1 cellular context compared by ENCODE assay signal in the genomic region with DNA sequence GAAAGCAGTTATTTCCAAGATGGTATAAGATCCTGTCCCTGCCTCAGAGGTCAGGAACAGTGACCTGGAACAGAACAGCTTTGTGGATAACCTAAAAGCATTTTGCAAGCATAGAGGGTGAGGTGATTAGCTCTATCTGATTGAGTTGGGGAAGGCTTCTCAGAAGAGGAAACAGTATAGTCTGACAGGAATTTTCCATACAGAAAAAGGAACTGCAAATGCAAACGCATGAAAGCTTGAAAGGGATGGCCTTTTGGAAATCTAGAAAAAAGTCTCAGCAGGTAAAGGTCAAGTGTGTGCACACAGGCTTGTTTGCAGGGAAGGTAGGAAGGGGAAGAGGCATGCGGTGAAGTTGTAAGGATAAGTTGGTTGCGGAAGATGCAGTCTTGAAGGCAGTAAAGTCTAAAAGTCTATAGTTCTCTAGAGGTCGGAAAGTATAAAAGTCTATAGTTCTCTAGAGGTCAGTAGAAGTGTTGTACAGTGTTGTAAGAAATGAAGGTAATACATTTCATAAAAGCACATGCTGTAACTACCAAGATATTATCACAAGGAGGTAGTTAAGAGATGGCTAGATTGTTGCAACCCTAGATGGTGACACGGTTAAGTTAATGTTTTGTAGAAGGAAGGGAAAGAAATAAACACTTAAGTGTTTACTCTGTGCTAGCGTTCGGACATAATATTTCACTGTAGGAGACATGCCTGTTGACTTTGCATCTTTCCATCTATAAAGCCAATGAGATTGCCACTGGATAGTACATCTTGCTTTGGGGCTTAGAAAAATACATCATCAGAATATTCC.
TF ChIP-seq lines count a peak whose summit lies in the region.

No MANE protein-coding gene starts in this region.

TF ChIP-seq in A549, 52 proteins besides CTCF, POLR2A, EP300 and RAD21 (continued from another document):
- TF ChIP-seq RCOR1 (IDR thresholded peaks at IDR 0.05; ENCODE audit: low read depth, low read length) (no peak), BHLHE40 (IDR thresholded peaks at IDR 0.05; ENCODE audit: low read depth, low read length) (no peak), KDM5A (IDR thresholded peaks at IDR 0.05) (no peak), ZFP36 (IDR thresholded peaks at IDR 0.05; ENCODE audit: borderline replicate concordance, partially characterized antibody) (no peak), TP53 (CRISPR knock-in tag; IDR thresholded peaks at IDR 0.05) (no peak)
- TF ChIP-seq, protein P1, sequence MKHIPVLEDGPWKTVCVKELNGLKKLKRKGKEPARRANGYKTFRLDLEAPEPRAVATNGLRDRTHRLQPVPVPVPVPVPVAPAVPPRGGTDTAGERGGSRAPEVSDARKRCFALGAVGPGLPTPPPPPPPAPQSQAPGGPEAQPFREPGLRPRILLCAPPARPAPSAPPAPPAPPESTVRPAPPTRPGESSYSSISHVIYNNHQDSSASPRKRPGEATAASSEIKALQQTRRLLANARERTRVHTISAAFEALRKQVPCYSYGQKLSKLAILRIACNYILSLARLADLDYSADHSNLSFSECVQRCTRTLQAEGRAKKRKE (CRISPR knock-in tag; IDR thresholded peaks at IDR 0.05; ENCODE audit: low read depth) = no peak
